1 cellular context compared by ENCODE assay signal in genomic region chr1:74753104-74753503, GRCh38.
TF ChIP-seq lines count a peak whose summit lies in the region.

No MANE protein-coding gene starts in this region.

TF ChIP-seq in SK-N-SH, 30 proteins besides CTCF, POLR2A, EP300 and RAD21 (continued from another document):
- TF ChIP-seq TCF12 (IDR thresholded peaks at IDR 0.05) (no peak), SIN3A (IDR thresholded peaks at IDR 0.05; ENCODE audit: borderline replicate concordance, low read depth, low read length) (no peak), RCOR1 (IDR thresholded peaks at IDR 0.05; ENCODE audit: low read length) (no peak), YY1 (IDR thresholded peaks at IDR 0.05; ENCODE audit: low read depth) (no peak), SMC3 (IDR thresholded peaks at IDR 0.05; ENCODE audit: low read depth, low read length) (no peak), POLR2AphosphoS5 (IDR thresholded peaks at IDR 0.05; ENCODE audit: low read depth, low read length) (no peak)
- TF ChIP-seq, protein P1, sequence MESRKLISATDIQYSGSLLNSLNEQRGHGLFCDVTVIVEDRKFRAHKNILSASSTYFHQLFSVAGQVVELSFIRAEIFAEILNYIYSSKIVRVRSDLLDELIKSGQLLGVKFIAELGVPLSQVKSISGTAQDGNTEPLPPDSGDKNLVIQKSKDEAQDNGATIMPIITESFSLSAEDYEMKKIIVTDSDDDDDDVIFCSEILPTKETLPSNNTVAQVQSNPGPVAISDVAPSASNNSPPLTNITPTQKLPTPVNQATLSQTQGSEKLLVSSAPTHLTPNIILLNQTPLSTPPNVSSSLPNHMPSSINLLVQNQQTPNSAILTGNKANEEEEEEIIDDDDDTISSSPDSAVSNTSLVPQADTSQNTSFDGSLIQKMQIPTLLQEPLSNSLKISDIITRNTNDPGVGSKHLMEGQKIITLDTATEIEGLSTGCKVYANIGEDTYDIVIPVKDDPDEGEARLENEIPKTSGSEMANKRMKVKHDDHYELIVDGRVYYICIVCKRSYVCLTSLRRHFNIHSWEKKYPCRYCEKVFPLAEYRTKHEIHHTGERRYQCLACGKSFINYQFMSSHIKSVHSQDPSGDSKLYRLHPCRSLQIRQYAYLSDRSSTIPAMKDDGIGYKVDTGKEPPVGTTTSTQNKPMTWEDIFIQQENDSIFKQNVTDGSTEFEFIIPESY (IDR thresholded peaks at IDR 0.05; ENCODE audit: borderline replicate concordance, low read depth): no peak
